1 cellular context compared by ENCODE assay signal in genomic region chr15:70321106-70321809, GRCh38.
TF ChIP-seq lines count a peak whose summit lies in the region.

No MANE protein-coding gene starts in this region.

TF ChIP-seq in endothelial cell of umbilical vein, 7 proteins besides CTCF, POLR2A, EP300 and RAD21:
- TF ChIP-seq JUN (IDR thresholded peaks at IDR 0.05; ENCODE audit: borderline replicate concordance, insufficient read depth, insufficient read length, low read depth) (no peak), FOS (IDR thresholded peaks at IDR 0.05; ENCODE audit: borderline replicate concordance, insufficient read depth, low read length) (no peak), EZH2 (IDR thresholded peaks at IDR 0.05; ENCODE audit: borderline replicate concordance, low read depth, low read length, severe bottlenecking) (no peak), MAX (IDR thresholded peaks at IDR 0.05; ENCODE audit: insufficient read depth, insufficient read length) (no peak), MYC (IDR thresholded peaks at IDR 0.05; ENCODE audit: low read depth, low read length) (no peak), POLR2AphosphoS5 (IDR thresholded peaks at IDR 0.05; ENCODE audit: insufficient read depth, low read depth, low read length) (no peak), GATA2 (IDR thresholded peaks at IDR 0.05; ENCODE audit: insufficient read depth, insufficient read length, low read depth, low read length) (no peak)
